16 cellular contexts compared by ENCODE assay signal in genomic region chr6:150266963-150267685, GRCh38.
A peak's percentile ranks its signal among the peaks of the same experiment; 100 is the strongest.
DNase-seq lines count a peak whose midpoint lies in the region; ATAC-seq, FAIRE-seq and TF ChIP-seq lines count a peak whose summit lies in the region.
"Had no signal": no experiment of that assay in that cellular context is flagged by ENCODE, and none has a peak within 500 bp of the region (broad histone marks: within the 10 kb centered on the region; RNA-seq: fewer than 3 reads in every experiment).

No MANE protein-coding gene starts in this region.

- no peaks in the 10 kb centered on the region for H3K79me2 ChIP-seq in HCT116 (ENCODE audit: insufficient read depth, low read length)
- H3K79me2 ChIP-seq in mammary epithelial cell (ENCODE audit: insufficient read depth, low read length): no peaks in the 10 kb centered on the region
- no peaks in the 10 kb centered on the region for H3K79me2 ChIP-seq in keratinocyte (ENCODE audit: control insufficient read depth, insufficient read depth, low read length)

- no peak overlapping the region for H3K4me3 ChIP-seq in AG10803 (ENCODE audit: low read length)
- H3K4me3 ChIP-seq in HCT116 (replicated peaks in 1 of 2; ENCODE audit: low read depth in 1 of 2, low read length in 2 of 2): no peak overlapping the region
- H3K4me3 ChIP-seq in mammary epithelial cell (replicated peaks in 1 of 3; ENCODE audit: insufficient read depth in 1 of 3, low read depth in 2 of 3, low read length in 3 of 3): no peak overlapping the region
- H3K4me3 ChIP-seq in keratinocyte (ENCODE audit: control insufficient read depth in 2 of 3, extremely low read depth in 1 of 3, insufficient read depth in 2 of 3, low read depth in 1 of 3, low read length in 3 of 3): no peak overlapping the region
- no peak overlapping the region for H3K4me3 ChIP-seq in endodermal cell (ENCODE audit: low read length)

- 41% methylated on average over 7 of the region's 7 CpGs for WGBS in mammary epithelial cell (ENCODE audit: low coverage, missing lambda C conversion rate)
- WGBS in endodermal cell (ENCODE audit: insufficient coverage in 1 of 2, insufficient read length in 1 of 2), 2 experiments: 91% methylated on average over 6 to 7 of the region's 7 CpGs

- no peaks in the 10 kb centered on the region for H3K9me2 ChIP-seq in HCT116 (ENCODE audit: insufficient read depth)

- no peaks in the 10 kb centered on the region for H3K36me3 Mint-ChIP-seq in endodermal cell (ENCODE audit: low read depth)
- H3K36me3 Mint-ChIP-seq: CD4-positive, CD25-positive, alpha-beta regulatory T cell had no signal

- CTCF ChIA-PET in HCT116 (lab: Charles Lee) (no interaction called here), mammary epithelial cell (lab: Charles Lee; ENCODE audit: low non-redundant PET) (no interaction called here)

- POLR2A ChIA-PET in HCT116 (lab: Charles Lee): interaction anchor here (0.9 to 1.4 kb wide), 2 partner anchors 11 kb away, joined by 3 to 4 read pairs; no protein-coding TSS in a partner anchor

- H3K4me1 ChIP-seq in HCT116 (ENCODE audit: control insufficient read depth in 1 of 2, insufficient read depth in 2 of 2, low read length in 2 of 2) (peaks cover 16 to 53% of the 10 kb centered on the region in 2 experiments), mammary epithelial cell (ENCODE audit: insufficient read depth, low read length) (peaks cover 60% of the 10 kb centered on the region), keratinocyte (ENCODE audit: control insufficient read depth, extremely low read depth, insufficient read depth, low read length) (peaks cover 59% of the 10 kb centered on the region), endodermal cell (ENCODE audit: control insufficient read depth, insufficient read depth, low read length) (no peaks in the 10 kb centered on the region)

- H3K4me1 Mint-ChIP-seq in endodermal cell: no peaks in the 10 kb centered on the region
- H3K4me1 Mint-ChIP-seq: CD4-positive, CD25-positive, alpha-beta regulatory T cell had no signal

- H3K9me3 ChIP-seq in HCT116 (ENCODE audit: control insufficient read depth in 1 of 2, insufficient read depth in 1 of 2, low read depth in 1 of 2, low read length in 2 of 2) (no peaks in the 10 kb centered on the region), mammary epithelial cell (replicated peaks; ENCODE audit: insufficient read depth, low read length) (no peaks in the 10 kb centered on the region), keratinocyte (ENCODE audit: control insufficient read depth, low read depth, low read length) (no peaks in the 10 kb centered on the region), endodermal cell (ENCODE audit: control insufficient read depth, low read length) (no peaks in the 10 kb centered on the region)

- no peaks in the 10 kb centered on the region for H3K9me3 Mint-ChIP-seq in endodermal cell

- H3K9ac ChIP-seq in HCT116 (ENCODE audit: low read length) (no peak overlapping the region), mammary epithelial cell (ENCODE audit: insufficient read depth, low read length) (peak overlapping the region; percentile 85), keratinocyte (ENCODE audit: control insufficient read depth, extremely low read depth, insufficient read depth, low read length) (peak overlapping the region; percentile 33), endodermal cell (ENCODE audit: extremely low read depth, low read length, poor library complexity, severe bottlenecking) (no peak overlapping the region)

- dilution Hi-C loops in mammary epithelial cell (cut with HindIII; ENCODE audit: low sequenced_read_pairs) (no loop called here), keratinocyte (cut with MboI; ENCODE audit: extremely low pct_ligation_motif_present, low sequenced_read_pairs) (no loop called here)

- H2AFZ ChIP-seq in HCT116 (ENCODE audit: low read depth, low read length, poor library complexity, severe bottlenecking) (peak overlapping the region; percentile 75), mammary epithelial cell (ENCODE audit: low read depth, low read length) (peak overlapping the region; percentile 40), keratinocyte (ENCODE audit: control insufficient read depth, low read length) (peak overlapping the region; percentile 41)

- no peak overlapping the region for H3K27ac Mint-ChIP-seq in endodermal cell
- H3K27ac Mint-ChIP-seq: CD4-positive, CD25-positive, alpha-beta regulatory T cell had no signal

- BruUV-seq in HCT116 (replicated peaks; lab: Mats Ljungman, UMichigan): no TSS peak
- BruUV-seq in mammary epithelial cell (replicated peaks; lab: Mats Ljungman, UMichigan): TSS peak; percentile 36

- TF ChIP-seq CTCF in AG10803 (conservative IDR thresholded peaks at IDR 0.05; ENCODE audit: low read length): no peak
- no peak for TF ChIP-seq CTCF in HCT116 (IDR thresholded peaks at IDR 0.05 in 2 of 3, conservative IDR thresholded peaks at IDR 0.05 in 1 of 3; ENCODE audit: borderline replicate concordance in 1 of 3, insufficient read depth in 1 of 3, low read depth in 2 of 3, low read length in 2 of 3)
- no peak for TF ChIP-seq CTCF in mammary epithelial cell (conservative IDR thresholded peaks at IDR 0.05 in 1 of 2, IDR thresholded peaks at IDR 0.05 in 1 of 2; ENCODE audit: extremely low read depth in 1 of 2, insufficient read depth in 1 of 2, low read depth in 1 of 2, low read length in 2 of 2)
- no peak for TF ChIP-seq CTCF in keratinocyte (optimal IDR thresholded peaks at IDR 0.05 in 1 of 3, IDR thresholded peaks at IDR 0.05 in 1 of 3, conservative IDR thresholded peaks at IDR 0.05 in 1 of 3; ENCODE audit: extremely low read depth in 1 of 3, insufficient read depth in 2 of 3, low read length in 3 of 3)
- no peak for TF ChIP-seq CTCF in endodermal cell (conservative IDR thresholded peaks at IDR 0.05)

- FAIRE-seq in keratinocyte (lab: Jason Lieb, UNC): peak; percentile 87
- FAIRE-seq: A204.1, H54 had no signal

- peak overlapping the region; percentile 64 for H3K4me2 ChIP-seq in HCT116 (ENCODE audit: low read length)
- peak overlapping the region; percentile 56 for H3K4me2 ChIP-seq in mammary epithelial cell (ENCODE audit: insufficient read depth, low read depth, low read length)
- H3K4me2 ChIP-seq in keratinocyte (ENCODE audit: control insufficient read depth, extremely low read depth, insufficient read depth, low read depth, low read length): peak overlapping the region; percentile 43

- H3K27ac ChIP-seq in HCT116 (ENCODE audit: low read depth, low read length) (no peak overlapping the region), mammary epithelial cell (ENCODE audit: insufficient read depth, low read depth, low read length) (peak overlapping the region; percentile 99), keratinocyte (ENCODE audit: control insufficient read depth, insufficient read depth, low read length) (peak overlapping the region; percentile 97), endodermal cell (ENCODE audit: low read depth, low read length) (no peak overlapping the region)

- H3K4me3 Mint-ChIP-seq in endodermal cell: no peak overlapping the region
- H3K4me3 Mint-ChIP-seq: CD4-positive, CD25-positive, alpha-beta regulatory T cell had no signal

- peak; percentile 29 for DNase-seq in AG10803 (ENCODE audit: low read depth)
- no peak for DNase-seq in HCT116 (ENCODE audit: low read depth, low spot score)
- DNase-seq in mammary epithelial cell: peak; percentile 56
- no peak for DNase-seq in keratinocyte (ENCODE audit: low read depth, low spot score)
- DNase-seq in endodermal cell: no peak
- DNase-seq in activated naive CD4-positive, alpha-beta T cell (lab: John Stamatoyannopoulos, UW): no peak
- DNase-seq: AML-193; CD4-positive, CD25-positive, alpha-beta regulatory T cell; DMS79 treated with DMSO at 0.1 percent for 48 hours; NCI-H1048; NCI-H1694; NCI-H69 had no signal

- H3K9me1 ChIP-seq in keratinocyte (ENCODE audit: control insufficient read depth, extremely low read depth, insufficient read depth, low read length): no peaks in the 10 kb centered on the region

- no peak for TF ChIP-seq POLR2A in HCT116 (IDR thresholded peaks at IDR 0.05; ENCODE audit: borderline replicate concordance, extremely low read depth, insufficient read depth, insufficient read length)

- in situ Hi-C loops in mammary epithelial cell (cut with MboI; ENCODE audit: low sequenced_read_pairs in 2 of 2): no loop called here

- no peak for TF ChIP-seq RAD21 in HCT116 (IDR thresholded peaks at IDR 0.05; ENCODE audit: low read depth)

- no peak for ATAC-seq in HCT116
- no peak for ATAC-seq in HG03097 (IDR thresholded peaks at IDR 0.05; ENCODE audit: low FRiP score, unreplicated experiment)
- no peak for ATAC-seq in HG03432 (IDR thresholded peaks at IDR 0.05; ENCODE audit: unreplicated experiment)

- H3K36me3 ChIP-seq in HCT116 (ENCODE audit: control insufficient read depth in 1 of 2, insufficient read depth in 2 of 2, low read length in 2 of 2) (no peaks in the 10 kb centered on the region), mammary epithelial cell (ENCODE audit: insufficient read depth, low read length) (no peaks in the 10 kb centered on the region), keratinocyte (ENCODE audit: control insufficient read depth in 2 of 2, extremely low read depth in 1 of 2, insufficient read depth in 2 of 2, low read length in 2 of 2) (no peaks in the 10 kb centered on the region), endodermal cell (ENCODE audit: control insufficient read depth, insufficient read depth, low read length) (no peaks in the 10 kb centered on the region)

- H3K27me3 ChIP-seq in HCT116 (ENCODE audit: insufficient read depth, low read length): no peaks in the 10 kb centered on the region
- no peaks in the 10 kb centered on the region for H3K27me3 ChIP-seq in mammary epithelial cell (ENCODE audit: insufficient read depth, low read length)
- no peaks in the 10 kb centered on the region for H3K27me3 ChIP-seq in keratinocyte (ENCODE audit: control insufficient read depth, extremely low read depth, insufficient read depth, low read length)
- no peaks in the 10 kb centered on the region for H3K27me3 ChIP-seq in endodermal cell (ENCODE audit: control insufficient read depth, insufficient read depth, low read length, poor library complexity, severe bottlenecking)

- intact Hi-C loops in HCT116 (cut with micrococcal nuclease): no loop called here
- intact Hi-C loops in mammary epithelial cell (cut with micrococcal nuclease): loop anchor here (1.0 kb wide), 1 partner anchor 11 kb away; no protein-coding TSS in a partner anchor

- H4K20me1 ChIP-seq in HCT116 (ENCODE audit: insufficient read depth) (no peaks in the 10 kb centered on the region), mammary epithelial cell (ENCODE audit: insufficient read depth, low read length) (no peaks in the 10 kb centered on the region), keratinocyte (ENCODE audit: control insufficient read depth, extremely low read depth, insufficient read depth, low read length) (no peaks in the 10 kb centered on the region)

- H3K27me3 Mint-ChIP-seq in endodermal cell (ENCODE audit: insufficient read depth): no peaks in the 10 kb centered on the region

- RAD21 ChIA-PET in HCT116 (lab: Charles Lee; ENCODE audit: low non-redundant PET in 1 of 2, low total read pairs in 2 of 2, uncharacterized antibody in 2 of 2, unreplicated experiment in 2 of 2): no interaction called here

TF ChIP-seq in HCT116, 20 proteins besides CTCF, POLR2A, EP300 and RAD21 (continues in another document):
- no peak for TF ChIP-seq MAX (IDR thresholded peaks at IDR 0.05)
- TF ChIP-seq CBX3 (IDR thresholded peaks at IDR 0.05; ENCODE audit: low read depth): no peak

Comparison
In these comparisons a context has a peak if more than half of its experiments do, and no peak if none do; other contexts are left out.
1. DNase-seq: peak in AG10803 (single experiment) and mammary epithelial cell (single experiment); none in HCT116 (single experiment), keratinocyte (single experiment), endodermal cell (single experiment) and activated naive CD4-positive, alpha-beta T cell (0 of 4).
2. H3K27ac ChIP-seq: peak in mammary epithelial cell (single experiment) and keratinocyte (single experiment); none in HCT116 (single experiment) and endodermal cell (single experiment).
3. H3K9ac ChIP-seq: peak in mammary epithelial cell (single experiment) and keratinocyte (single experiment); none in HCT116 (single experiment) and endodermal cell (single experiment).
4. Peak in every context shown above with its lines, with median percentiles within 50 percentile points of each other: H2AFZ ChIP-seq and H3K4me2 ChIP-seq.